In the genomic region with DNA sequence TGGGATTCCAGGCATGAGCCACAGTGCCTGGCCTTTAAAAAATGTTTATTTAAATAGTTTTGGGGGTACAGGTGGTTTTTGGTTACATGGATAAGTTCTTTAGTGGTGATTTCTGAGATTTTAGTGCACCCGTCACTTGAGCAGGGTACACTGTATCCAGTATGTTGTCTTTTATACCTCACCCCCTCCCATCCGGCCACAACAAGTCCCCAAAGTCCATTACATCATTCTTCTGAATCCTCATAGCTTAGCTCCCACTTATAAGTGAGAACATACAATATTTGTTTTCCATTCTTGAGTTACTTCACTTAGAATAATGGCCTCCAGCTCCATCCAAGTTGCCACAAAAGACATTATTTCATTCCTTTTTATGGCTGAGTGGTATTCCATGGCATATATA, we compare ENCODE assay signal across 5 cellular contexts.
DNase-seq lines count a peak whose midpoint lies in the region; ATAC-seq and TF ChIP-seq lines count a peak whose summit lies in the region.
"Not testable (repeated sequence)": the region's sequence is repeated elsewhere in the genome, so short reads cannot be mapped to it uniquely, and the experiment has no call there.

No MANE protein-coding gene starts in this region.

- not testable (repeated sequence) for H3K9me3 ChIP-seq in HEK293 (ENCODE audit: control insufficient read depth, insufficient read depth, low read depth, low read length); left ventricle myocardium inferior (replicated peaks); parathyroid adenoma (ENCODE audit: control insufficient read depth, low read length); sigmoid colon; upper lobe of right lung

- not testable (repeated sequence) for DNase-seq in left ventricle myocardium inferior, sigmoid colon, upper lobe of right lung

- not testable (repeated sequence) for H3K27me3 ChIP-seq in left ventricle myocardium inferior (ENCODE audit: low read depth); parathyroid adenoma (ENCODE audit: control insufficient read depth, insufficient read depth, low read length); sigmoid colon; upper lobe of right lung

- H3K36me3 ChIP-seq in HEK293 (ENCODE audit: control insufficient read depth in 2 of 2, insufficient read depth in 1 of 2, low read length in 2 of 2); left ventricle myocardium inferior; parathyroid adenoma (ENCODE audit: control insufficient read depth, insufficient read depth, low read length); sigmoid colon; upper lobe of right lung: not testable (repeated sequence)

- H3K4me2 ChIP-seq in parathyroid adenoma (ENCODE audit: low read length): not testable (repeated sequence)

- H3K9ac ChIP-seq in parathyroid adenoma: not testable (repeated sequence)

- intact Hi-C loops in left ventricle myocardium inferior (cut with micrococcal nuclease); upper lobe of right lung (cut with DNase I): not testable (repeated sequence)
- intact Hi-C loops in sigmoid colon (cut with DNase I): loop anchor here (2.0 kb wide), 1 partner anchor 13 kb away; no protein-coding TSS in a partner anchor

- ATAC-seq in upper lobe of right lung: peak; percentile 67

- H3K4me1 ChIP-seq in HEK293 (ENCODE audit: control insufficient read depth, insufficient read depth, low read length): not testable (repeated sequence)
- H3K4me1 ChIP-seq in left ventricle myocardium inferior (peaks cover 65% of the 10 kb centered on the region), parathyroid adenoma (peaks cover 67% of the 10 kb centered on the region), sigmoid colon (peaks cover 0 to 44% (median 30%) of the 10 kb centered on the region in 4 donors), upper lobe of right lung (peaks cover 14% of the 10 kb centered on the region)

- H3K79me2 ChIP-seq in parathyroid adenoma: not testable (repeated sequence)

- H2AFZ ChIP-seq in parathyroid adenoma: not testable (repeated sequence)

- POLR2A ChIA-PET in HEK293 (lab: Yijun Ruan, JAX): not testable (repeated sequence)

- CTCF ChIA-PET in HEK293 (lab: Yijun Ruan, JAX): interaction anchor here (0.8 kb wide), 1 partner anchor 12 kb away, joined by 3 read pairs; no protein-coding TSS in a partner anchor

- H3K27ac ChIP-seq in HEK293 (ENCODE audit: extremely low read depth, low read depth, low read length); upper lobe of right lung: not testable (repeated sequence)
- H3K27ac ChIP-seq in left ventricle myocardium inferior (replicated peaks) (peak overlapping the region; percentile 79), parathyroid adenoma (peak overlapping the region; percentile 96), sigmoid colon (peak overlapping the region in 3 of 4 donors; percentile 83 to 91 (median 88))

- not testable (repeated sequence) for TF ChIP-seq POLR2A in sigmoid colon (IDR thresholded peaks at IDR 0.05)

- not testable (repeated sequence) for H3K4me3 ChIP-seq in HEK293 (ENCODE audit: low read depth, low read length); left ventricle myocardium inferior; parathyroid adenoma (ENCODE audit: low read depth, low read length); sigmoid colon; upper lobe of right lung

- 92 to 94% methylated on average over 2 of the region's 2 CpGs for WGBS in sigmoid colon, 2 donors

- TF ChIP-seq CTCF in HEK293 (tag by site-specific recombination; IDR thresholded peaks at IDR 0.05); left ventricle myocardium inferior (IDR thresholded peaks at IDR 0.05; ENCODE audit: borderline replicate concordance); parathyroid adenoma (IDR thresholded peaks at IDR 0.05); sigmoid colon (IDR thresholded peaks at IDR 0.05); upper lobe of right lung (IDR thresholded peaks at IDR 0.05): not testable (repeated sequence)

- not testable (repeated sequence) for TF ChIP-seq EP300 in sigmoid colon (IDR thresholded peaks at IDR 0.05)

TF ChIP-seq in HEK293, 187 proteins besides CTCF, POLR2A, EP300 and RAD21:
- TF ChIP-seq ZNF146 (tag by site-specific recombination; IDR thresholded peaks at IDR 0.05) (peak; percentile 26), SCRT2 (tag by site-specific recombination; IDR thresholded peaks at IDR 0.05) (0 out of 2 replicates have a peak, but pooled peaks have one; percentile 20)
- TF ChIP-seq, protein P1, sequence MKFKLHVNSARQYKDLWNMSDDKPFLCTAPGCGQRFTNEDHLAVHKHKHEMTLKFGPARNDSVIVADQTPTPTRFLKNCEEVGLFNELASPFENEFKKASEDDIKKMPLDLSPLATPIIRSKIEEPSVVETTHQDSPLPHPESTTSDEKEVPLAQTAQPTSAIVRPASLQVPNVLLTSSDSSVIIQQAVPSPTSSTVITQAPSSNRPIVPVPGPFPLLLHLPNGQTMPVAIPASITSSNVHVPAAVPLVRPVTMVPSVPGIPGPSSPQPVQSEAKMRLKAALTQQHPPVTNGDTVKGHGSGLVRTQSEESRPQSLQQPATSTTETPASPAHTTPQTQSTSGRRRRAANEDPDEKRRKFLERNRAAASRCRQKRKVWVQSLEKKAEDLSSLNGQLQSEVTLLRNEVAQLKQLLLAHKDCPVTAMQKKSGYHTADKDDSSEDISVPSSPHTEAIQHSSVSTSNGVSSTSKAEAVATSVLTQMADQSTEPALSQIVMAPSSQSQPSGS (tag by site-specific recombination; IDR thresholded peaks at IDR 0.05; ENCODE audit: low read depth): peak; percentile 54; the same call in 1 of the 2 replicates
